ENCODE assay signal across 1 cellular context in the genomic region with DNA sequence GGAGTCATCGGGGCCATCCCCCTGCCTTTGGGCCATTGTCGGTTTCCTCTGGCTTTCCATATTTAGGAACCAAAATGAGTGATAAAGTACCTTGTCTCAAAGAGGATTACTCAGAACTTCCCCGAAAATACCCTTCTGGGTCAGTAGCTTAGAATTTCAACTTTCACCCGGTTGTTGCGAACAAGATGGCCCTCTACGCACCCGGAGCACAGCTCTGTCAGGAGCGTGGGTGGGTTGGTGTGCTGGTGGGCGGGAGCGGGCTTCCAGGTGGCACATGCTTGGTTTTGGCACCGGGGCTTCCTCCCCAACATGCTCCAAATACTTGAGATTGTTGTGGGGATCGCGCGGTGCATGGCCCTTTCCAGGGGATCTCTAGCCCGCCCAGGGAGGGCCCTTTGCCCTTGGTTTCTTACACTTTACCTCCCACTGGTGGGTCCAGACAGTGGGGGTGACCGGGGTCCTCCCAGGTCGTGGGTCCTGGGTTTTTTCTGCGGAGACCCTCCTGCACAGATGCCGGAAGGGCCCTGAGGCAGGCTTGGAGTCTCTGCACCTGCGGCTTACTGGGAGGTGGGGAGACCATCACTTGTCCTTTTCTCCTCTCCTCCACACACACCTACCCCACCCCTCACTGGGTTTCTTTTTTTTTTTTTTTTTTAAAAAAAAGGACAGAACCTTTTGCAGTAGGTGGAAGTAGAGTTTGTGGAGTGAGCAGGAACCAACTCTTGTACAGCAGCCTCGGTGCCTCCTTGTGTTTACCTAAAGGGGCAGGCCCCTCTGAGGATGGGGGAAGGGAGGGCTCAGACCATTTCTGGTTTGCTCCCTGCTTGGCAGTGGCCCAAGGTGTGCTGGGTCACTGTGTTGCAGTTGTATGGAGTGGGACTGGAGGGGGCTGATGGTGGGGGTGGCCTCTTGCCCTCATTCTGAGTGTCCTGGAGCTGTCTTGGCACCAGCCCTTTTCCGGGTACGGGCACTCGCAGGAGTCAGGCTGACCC.
TF ChIP-seq lines count a peak whose summit lies in the region.

No MANE protein-coding gene starts in this region.

TF ChIP-seq in SK-N-SH treated with all-trans-retinoic acid at 6 μM for 48 hours, 23 proteins besides CTCF, POLR2A, EP300 and RAD21 (continued from another document):
- TF ChIP-seq, protein P1, sequence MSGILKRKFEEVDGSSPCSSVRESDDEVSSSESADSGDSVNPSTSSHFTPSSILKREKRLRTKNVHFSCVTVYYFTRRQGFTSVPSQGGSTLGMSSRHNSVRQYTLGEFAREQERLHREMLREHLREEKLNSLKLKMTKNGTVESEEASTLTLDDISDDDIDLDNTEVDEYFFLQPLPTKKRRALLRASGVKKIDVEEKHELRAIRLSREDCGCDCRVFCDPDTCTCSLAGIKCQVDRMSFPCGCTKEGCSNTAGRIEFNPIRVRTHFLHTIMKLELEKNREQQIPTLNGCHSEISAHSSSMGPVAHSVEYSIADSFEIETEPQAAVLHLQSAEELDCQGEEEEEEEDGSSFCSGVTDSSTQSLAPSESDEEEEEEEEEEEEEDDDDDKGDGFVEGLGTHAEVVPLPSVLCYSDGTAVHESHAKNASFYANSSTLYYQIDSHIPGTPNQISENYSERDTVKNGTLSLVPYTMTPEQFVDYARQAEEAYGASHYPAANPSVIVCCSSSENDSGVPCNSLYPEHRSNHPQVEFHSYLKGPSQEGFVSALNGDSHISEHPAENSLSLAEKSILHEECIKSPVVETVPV (CRISPR knock-in tag; IDR thresholded peaks at IDR 0.05) = no peak
- TF ChIP-seq RARB (CRISPR knock-in tag; IDR thresholded peaks at IDR 0.05) (no peak), ISL1 (CRISPR knock-in tag; IDR thresholded peaks at IDR 0.05) (no peak)
